1 cellular context compared by ENCODE assay signal in the genomic region with DNA sequence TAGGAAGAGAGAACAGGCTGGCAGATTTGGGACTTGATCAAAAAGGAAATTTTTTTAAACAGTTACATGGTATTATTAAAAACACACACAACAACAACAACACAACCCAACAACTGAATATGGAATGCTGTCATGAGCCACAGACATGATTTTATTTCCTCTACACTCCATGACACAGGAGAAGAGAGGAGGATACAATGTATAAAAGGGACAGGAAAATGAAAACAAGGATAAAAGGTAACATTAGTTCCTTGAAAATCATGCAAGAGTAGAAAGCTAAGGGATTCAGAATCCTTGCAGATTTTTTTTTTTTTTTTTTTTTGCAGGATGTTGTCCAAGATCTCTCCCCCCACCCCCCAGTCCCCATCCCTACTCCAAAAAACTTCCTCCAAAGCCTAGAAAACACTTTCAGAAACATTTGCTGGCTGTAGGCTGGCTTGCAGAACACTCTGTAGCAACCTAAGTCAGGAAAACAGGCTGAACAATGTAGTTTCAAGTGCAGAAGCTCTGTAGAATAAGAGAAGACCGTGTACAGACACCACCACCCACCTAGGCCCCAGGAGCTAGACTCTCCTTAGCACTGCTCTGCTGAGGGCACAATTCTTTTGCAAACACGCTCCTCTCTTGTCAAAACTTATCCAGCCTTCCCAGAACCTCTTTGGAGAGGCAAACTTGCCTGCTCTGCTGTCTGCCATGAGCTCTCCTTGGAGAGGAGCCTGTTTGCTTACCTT.
TF ChIP-seq lines count a peak whose summit lies in the region.

No MANE protein-coding gene starts in this region.

TF ChIP-seq in SK-N-SH, 30 proteins besides CTCF, POLR2A, EP300 and RAD21 (continued from another document):
- TF ChIP-seq GABPA (IDR thresholded peaks at IDR 0.05; ENCODE audit: low read depth) (no peak), IRF3 (IDR thresholded peaks at IDR 0.05; ENCODE audit: low read depth, low read length) (no peak), FOXJ3 (CRISPR knock-in tag; IDR thresholded peaks at IDR 0.05) (no peak), NRF1 (IDR thresholded peaks at IDR 0.05; ENCODE audit: low read depth, low read length) (no peak), EZH2phosphoT487 (IDR thresholded peaks at IDR 0.05; ENCODE audit: borderline replicate concordance, low read depth) (no peak), TCF12 (IDR thresholded peaks at IDR 0.05) (no peak), MXI1 (IDR thresholded peaks at IDR 0.05; ENCODE audit: low read depth, low read length) (no peak), POLR2AphosphoS5 (IDR thresholded peaks at IDR 0.05; ENCODE audit: low read depth, low read length) (no peak), TAF1 (IDR thresholded peaks at IDR 0.05; ENCODE audit: borderline replicate concordance, low read depth, low read length) (no peak), FOSL2 (IDR thresholded peaks at IDR 0.05; ENCODE audit: borderline replicate concordance, low read depth) (no peak)
